In the genomic region with DNA sequence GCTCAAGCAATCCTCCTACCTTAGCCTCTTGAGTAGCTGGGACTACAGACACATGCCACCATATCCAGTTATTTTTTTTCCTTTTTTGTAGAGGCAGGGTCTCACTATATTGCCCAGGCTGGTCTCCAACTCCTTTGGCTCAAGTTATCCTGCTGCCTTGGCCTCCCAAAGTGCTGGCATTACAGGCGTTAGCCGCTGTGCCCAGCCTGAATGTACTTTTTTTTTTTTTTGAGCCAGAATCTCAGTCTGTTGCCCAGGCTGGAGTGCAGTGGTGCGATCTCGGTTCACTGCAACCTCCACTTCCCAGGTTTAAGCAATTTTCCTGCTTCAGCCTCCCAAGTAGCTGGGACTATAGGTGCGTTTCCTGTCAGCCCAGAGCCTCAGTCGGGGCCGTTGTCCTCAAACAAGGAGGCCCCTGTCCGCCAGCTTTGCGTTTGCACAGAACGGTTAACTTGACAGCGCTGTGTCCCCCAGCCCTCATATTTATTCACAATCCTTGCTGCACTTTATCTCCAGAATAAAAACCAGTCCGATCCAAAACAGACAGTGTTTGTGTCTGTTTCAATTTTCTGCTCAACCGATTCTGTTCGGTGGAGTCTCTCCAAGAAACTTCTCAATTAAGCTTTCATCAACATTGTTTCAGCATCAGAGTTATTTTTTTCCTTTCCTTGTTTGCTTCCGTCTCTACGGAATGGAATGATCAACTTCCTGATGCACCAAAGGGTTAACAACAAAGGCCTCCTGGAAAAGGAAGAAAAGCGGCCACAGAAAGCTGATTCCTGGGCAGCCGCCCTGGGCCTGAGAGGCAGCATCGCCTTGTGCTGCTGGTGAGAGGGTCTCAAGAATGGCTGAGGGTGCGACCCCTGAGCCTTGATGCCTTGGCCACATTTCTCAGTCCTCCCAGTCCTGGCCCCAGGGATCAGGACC, we compare ENCODE assay signal across 8 cellular contexts.
DNase-seq lines count a peak whose midpoint lies in the region; ATAC-seq and TF ChIP-seq lines count a peak whose summit lies in the region.

No MANE protein-coding gene starts in this region.

- TF ChIP-seq CTCF in WTC11 (IDR thresholded peaks at IDR 0.05) (no peak), WERI-Rb-1 (IDR thresholded peaks at IDR 0.05; ENCODE audit: low read depth, low read length) (no peak), GM13976 (IDR thresholded peaks at IDR 0.05; ENCODE audit: borderline replicate concordance, control extremely low read depth, extremely low read depth, insufficient read depth, missing control alignments) (no peak)

- no peaks in the 10 kb centered on the region for H3K9me3 ChIP-seq in WERI-Rb-1 (ENCODE audit: severe bottlenecking)

- H3K27ac Mint-ChIP-seq in activated CD4-positive, alpha-beta T cell treated with anti-CD3 and anti-CD28 coated beads, Interleukin-2, amount 10 ng/mL, durations not matched to agents 7 days and 5 days: peak overlapping the region; percentile 97
- H3K27ac Mint-ChIP-seq in WTC11: peak overlapping the region; percentile 85

- H3K27ac ChIP-seq in WERI-Rb-1: no peak overlapping the region; the same call in 1 of the 2 replicates

- no peaks in the 10 kb centered on the region for H3K36me3 ChIP-seq in WERI-Rb-1

- peaks cover 33% of the 10 kb centered on the region for H3K4me1 Mint-ChIP-seq in activated CD4-positive, alpha-beta T cell treated with anti-CD3 and anti-CD28 coated beads, Interleukin-2, amount 10 ng/mL, durations not matched to agents 7 days and 5 days
- peaks cover 18% of the 10 kb centered on the region for H3K4me1 Mint-ChIP-seq in WTC11

- intact Hi-C loops in Right ventricle myocardium superior (cut with DNase I): loop anchor here (5.0 to 10.0 kb wide), 4 partner anchors 79 to 462 kb away; partner anchors contain the start of genes CUL1 and EZH2
- intact Hi-C loops in sciatic nerve (cut with DNase I): loop anchor here (5.0 to 10.0 kb wide), 3 partner anchors 79 to 459 kb away; partner anchors contain the start of gene EZH2

- CTCF ChIA-PET in activated CD4-positive, alpha-beta T cell treated with anti-CD3 and anti-CD28 coated beads, Interleukin-2, amount 10 ng/mL, durations not matched to agents 7 days and 5 days (lab: Charles Lee): interaction anchor here (0.6 to 2.3 kb wide), 19 partner anchors 9 to 464 kb away, joined by 3 to 7 read pairs (median 3); no protein-coding TSS in a partner anchor
- CTCF ChIA-PET in WTC11 (lab: Charles Lee): interaction anchor here (0.6 to 2.2 kb wide), 15 partner anchors 12 to 699 kb away, joined by 3 to 18 read pairs (median 3); no protein-coding TSS in a partner anchor

- no peaks in the 10 kb centered on the region for H3K27me3 ChIP-seq in WERI-Rb-1 (ENCODE audit: insufficient read depth, low read depth, severe bottlenecking)

- ATAC-seq in WTC11 (no peak), Right ventricle myocardium superior (ENCODE audit: poor library complexity) (peak; percentile 4), sciatic nerve (peak; percentile 46), GM21737 (IDR thresholded peaks at IDR 0.05; ENCODE audit: unreplicated experiment) (no peak)

- no peaks in the 10 kb centered on the region for H3K9me3 Mint-ChIP-seq in activated CD4-positive, alpha-beta T cell treated with anti-CD3 and anti-CD28 coated beads, Interleukin-2, amount 10 ng/mL, durations not matched to agents 7 days and 5 days
- no peaks in the 10 kb centered on the region for H3K9me3 Mint-ChIP-seq in WTC11

- peak overlapping the region; percentile 94 for H3K4me3 Mint-ChIP-seq in activated CD4-positive, alpha-beta T cell treated with anti-CD3 and anti-CD28 coated beads, Interleukin-2, amount 10 ng/mL, durations not matched to agents 7 days and 5 days
- peak overlapping the region; percentile 87 for H3K4me3 Mint-ChIP-seq in WTC11

- H3K4me3 ChIP-seq in WERI-Rb-1 (ENCODE audit: low read depth, low read length): no peak overlapping the region

- H3K27me3 Mint-ChIP-seq in activated CD4-positive, alpha-beta T cell treated with anti-CD3 and anti-CD28 coated beads, Interleukin-2, amount 10 ng/mL, durations not matched to agents 7 days and 5 days: peaks cover 2% of the 10 kb centered on the region
- H3K27me3 Mint-ChIP-seq in WTC11 (ENCODE audit: low read depth): no peaks in the 10 kb centered on the region

- POLR2A ChIA-PET in activated CD4-positive, alpha-beta T cell treated with anti-CD3 and anti-CD28 coated beads, Interleukin-2, amount 10 ng/mL, durations not matched to agents 7 days and 5 days (lab: Charles Lee): interaction anchor here (0.5 kb wide), 1 partner anchor 282 kb away, joined by 3 read pairs; no protein-coding TSS in a partner anchor
- POLR2A ChIA-PET in WTC11 (lab: Charles Lee): interaction anchor here (0.7 kb wide), 1 partner anchor 595 kb away, joined by 3 read pairs; no protein-coding TSS in a partner anchor

- in situ Hi-C loops in GM13976 (cut with MboI; ENCODE audit: low sequenced_read_pairs, unreplicated experiment): loop anchor here (10.0 to 25.0 kb wide), 3 partner anchors 389 to 702 kb away; no protein-coding TSS in a partner anchor

- no peak for DNase-seq in activated CD4-positive, alpha-beta T cell treated with anti-CD3 and anti-CD28 coated beads, Interleukin-2, amount 10 ng/mL, durations not matched to agents 7 days and 5 days
- no peak for DNase-seq in activated CD4-positive, alpha-beta T cell treated with anti-CD3 and anti-CD28 coated beads for 4 hours
- DNase-seq in WTC11 (ENCODE audit: low spot score): no peak
- no peak for DNase-seq in Right ventricle myocardium superior
- DNase-seq in sciatic nerve (ENCODE audit: low spot score): peak; percentile 56
- no peak for DNase-seq in WERI-Rb-1
- no peak for DNase-seq in GM13976 (ENCODE audit: low spot score)

- H3K36me3 Mint-ChIP-seq in activated CD4-positive, alpha-beta T cell treated with anti-CD3 and anti-CD28 coated beads, Interleukin-2, amount 10 ng/mL, durations not matched to agents 7 days and 5 days (ENCODE audit: low read depth): no peaks in the 10 kb centered on the region
- no peaks in the 10 kb centered on the region for H3K36me3 Mint-ChIP-seq in WTC11

TF ChIP-seq in WTC11, 78 proteins besides CTCF, POLR2A, EP300 and RAD21:
- TF ChIP-seq ZNF121 (CRISPR knock-in tag; IDR thresholded peaks at IDR 0.05) (peak; percentile 95), ZNF263 (CRISPR knock-in tag; IDR thresholded peaks at IDR 0.05; ENCODE audit: low read depth) (no peak), ETV6 (CRISPR knock-in tag; IDR thresholded peaks at IDR 0.05) (no peak), SP1 (CRISPR knock-in tag; conservative IDR thresholded peaks at IDR 0.05) (no peak), ZNF425 (CRISPR knock-in tag; conservative IDR thresholded peaks at IDR 0.05) (no peak), ZBTB21 (CRISPR knock-in tag; IDR thresholded peaks at IDR 0.05; ENCODE audit: borderline replicate concordance) (no peak), SMAD3 (CRISPR knock-in tag; IDR thresholded peaks at IDR 0.05; ENCODE audit: borderline replicate concordance) (no peak), JUN (CRISPR knock-in tag; IDR thresholded peaks at IDR 0.05) (no peak)
- TF ChIP-seq, protein P1, sequence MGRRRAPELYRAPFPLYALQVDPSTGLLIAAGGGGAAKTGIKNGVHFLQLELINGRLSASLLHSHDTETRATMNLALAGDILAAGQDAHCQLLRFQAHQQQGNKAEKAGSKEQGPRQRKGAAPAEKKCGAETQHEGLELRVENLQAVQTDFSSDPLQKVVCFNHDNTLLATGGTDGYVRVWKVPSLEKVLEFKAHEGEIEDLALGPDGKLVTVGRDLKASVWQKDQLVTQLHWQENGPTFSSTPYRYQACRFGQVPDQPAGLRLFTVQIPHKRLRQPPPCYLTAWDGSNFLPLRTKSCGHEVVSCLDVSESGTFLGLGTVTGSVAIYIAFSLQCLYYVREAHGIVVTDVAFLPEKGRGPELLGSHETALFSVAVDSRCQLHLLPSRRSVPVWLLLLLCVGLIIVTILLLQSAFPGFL (CRISPR knock-in tag; IDR thresholded peaks at IDR 0.05; ENCODE audit: borderline replicate concordance): no peak
- TF ChIP-seq, protein P2, sequence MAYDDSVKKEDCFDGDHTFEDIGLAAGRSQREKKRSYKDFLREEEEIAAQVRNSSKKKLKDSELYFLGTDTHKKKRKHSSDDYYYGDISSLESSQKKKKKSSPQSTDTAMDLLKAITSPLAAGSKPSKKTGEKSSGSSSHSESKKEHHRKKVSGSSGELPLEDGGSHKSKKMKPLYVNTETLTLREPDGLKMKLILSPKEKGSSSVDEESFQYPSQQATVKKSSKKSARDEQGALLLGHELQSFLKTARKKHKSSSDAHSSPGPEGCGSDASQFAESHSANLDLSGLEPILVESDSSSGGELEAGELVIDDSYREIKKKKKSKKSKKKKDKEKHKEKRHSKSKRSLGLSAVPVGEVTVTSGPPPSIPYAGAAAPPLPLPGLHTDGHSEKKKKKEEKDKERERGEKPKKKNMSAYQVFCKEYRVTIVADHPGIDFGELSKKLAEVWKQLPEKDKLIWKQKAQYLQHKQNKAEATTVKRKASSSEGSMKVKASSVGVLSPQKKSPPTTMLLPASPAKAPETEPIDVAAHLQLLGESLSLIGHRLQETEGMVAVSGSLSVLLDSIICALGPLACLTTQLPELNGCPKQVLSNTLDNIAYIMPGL (CRISPR knock-in tag; IDR thresholded peaks at IDR 0.05): 0 out of 2 replicates have a peak, but pooled peaks have one; percentile 37

Comparison
In these comparisons a context has a peak if more than half of its experiments do, and no peak if none do; other contexts are left out.
1. ATAC-seq: peak in Right ventricle myocardium superior (single experiment) and sciatic nerve (single experiment); none in WTC11 (single experiment) and GM21737 (single experiment).